Comparison of ENCODE assay signal across 8 cellular contexts in genomic region chr6:119110601-119111548, GRCh38. TPM values are rescaled to one million over a fixed set of nuclear protein-coding genes. Genes with fewer than 3 reads are reported as not detected.
A peak's percentile ranks its signal among the peaks of the same experiment; 100 is the strongest.
DNase-seq lines count a peak whose midpoint lies in the region; ATAC-seq and TF ChIP-seq lines count a peak whose summit lies in the region.

No MANE protein-coding gene starts in this region.

- H3K4me3 ChIP-seq in fibroblast of villous mesenchyme (ENCODE audit: low read depth, low read length) = no peak overlapping the region

- H3K36me3 Mint-ChIP-seq in activated CD8-positive, alpha-beta T cell treated with anti-CD3 and anti-CD28 coated beads for 36 hours (ENCODE audit: low read depth) = no peaks in the 10 kb centered on the region

- DNase-seq in COLO829 (ENCODE audit: low spot score) (peak; percentile 43), NCI-H460 (ENCODE audit: extremely low read depth, low read depth) (peak; percentile 30), fibroblast of villous mesenchyme (ENCODE audit: low read depth) (peak; percentile 66), omental fat pad (ENCODE audit: low spot score) (no peak), ecto neural progenitor cell (ENCODE audit: low spot score) (no peak)
- peak; percentile 60 for DNase-seq in activated CD8-positive, alpha-beta T cell treated with anti-CD3 and anti-CD28 coated beads for 36 hours

- ATAC-seq in GM18873 (IDR thresholded peaks at IDR 0.05; ENCODE audit: low FRiP score, unreplicated experiment) (peak; percentile 87), HG03196 (IDR thresholded peaks at IDR 0.05; ENCODE audit: unreplicated experiment) (peak; percentile 83), omental fat pad (ENCODE audit: low FRiP score) (peak; percentile 71)
- peak; percentile 88 for ATAC-seq in activated CD8-positive, alpha-beta T cell treated with anti-CD3 and anti-CD28 coated beads for 36 hours

- no peak overlapping the region for H3K27ac Mint-ChIP-seq in activated CD8-positive, alpha-beta T cell treated with anti-CD3 and anti-CD28 coated beads for 36 hours

- TF ChIP-seq CTCF in activated CD8-positive, alpha-beta T cell treated with anti-CD3 and anti-CD28 coated beads for 36 hours (IDR thresholded peaks at IDR 0.05) = peak; percentile 62
- TF ChIP-seq CTCF in fibroblast of villous mesenchyme (IDR thresholded peaks at IDR 0.05; ENCODE audit: insufficient read depth, low read depth, low read length) (peak; percentile 63), omental fat pad (IDR thresholded peaks at IDR 0.05) (no peak)

- POLR2A ChIA-PET in activated CD8-positive, alpha-beta T cell treated with anti-CD3 and anti-CD28 coated beads for 36 hours (lab: Charles Lee) = interaction anchor here (0.6 to 1.0 kb wide), 2 partner anchors 10 to 563 kb away, joined by 3 read pairs; no protein-coding TSS in a partner anchor

- no peaks in the 10 kb centered on the region for H3K9me3 Mint-ChIP-seq in activated CD8-positive, alpha-beta T cell treated with anti-CD3 and anti-CD28 coated beads for 36 hours

- peaks cover 12% of the 10 kb centered on the region for H3K4me1 Mint-ChIP-seq in activated CD8-positive, alpha-beta T cell treated with anti-CD3 and anti-CD28 coated beads for 36 hours (ENCODE audit: low read depth)

- peaks cover 2% of the 10 kb centered on the region for H3K27me3 Mint-ChIP-seq in activated CD8-positive, alpha-beta T cell treated with anti-CD3 and anti-CD28 coated beads for 36 hours

- intact Hi-C loops in activated CD8-positive, alpha-beta T cell treated with anti-CD3 and anti-CD28 coated beads for 36 hours (cut with micrococcal nuclease) = loop anchor here (2.0 to 5.0 kb wide), 2 partner anchors 142 to 829 kb away; no protein-coding TSS in a partner anchor

- no peak overlapping the region for H3K4me3 Mint-ChIP-seq in activated CD8-positive, alpha-beta T cell treated with anti-CD3 and anti-CD28 coated beads for 36 hours

- CTCF ChIA-PET in activated CD8-positive, alpha-beta T cell treated with anti-CD3 and anti-CD28 coated beads for 36 hours (lab: Charles Lee) = interaction anchor here (0.6 to 5.1 kb wide), 57 partner anchors 8 to 1135 kb away, joined by 3 to 95 read pairs (median 4); partner anchors contain the start of gene MCM9

RNA-seq across cellular contexts. Expression of gene FAM184A, which starts 32.4 kb away (rescaled TPM):
- 0.35 and 0.40 TPM in 2 replicates for total RNA-seq in NCI-H460 (2014; rRNA removed; shearing (Covaris generic))
- polyA plus RNA-seq in NCI-H460 (2014; cell fraction: nucleus; rRNA removed) = 0.11 and 0.29 TPM in 2 replicates
- 1 to 10 TPM; 3.2 to 4.8 TPM for total RNA-seq in activated CD8-positive, alpha-beta T cell treated with anti-CD3 and anti-CD28 coated beads for 36 hours
- total RNA-seq in fibroblast of villous mesenchyme (under 0.01 TPM in 2 replicates), omental fat pad (10 to 100 TPM in 1 of 4 donors, 1 to 10 TPM in 3; 3.0 to 14.3 (median 6.3) TPM)

Comparison
In these comparisons a context has a peak if more than half of its experiments do, and no peak if none do; other contexts are left out.
1. DNase-seq: peak in COLO829 (single experiment), NCI-H460 (single experiment), activated CD8-positive, alpha-beta T cell treated with anti-CD3 and anti-CD28 coated beads for 36 hours (single experiment) and fibroblast of villous mesenchyme (single experiment); none in omental fat pad (single experiment) and ecto neural progenitor cell (single experiment).
2. CTCF ChIP-seq: peak in activated CD8-positive, alpha-beta T cell treated with anti-CD3 and anti-CD28 coated beads for 36 hours (single experiment) and fibroblast of villous mesenchyme (single experiment); none in omental fat pad (0 of 3).
3. Peak in every context shown above with its lines, with median percentiles within 50 percentile points of each other: ATAC-seq.